In genomic region chr3:17442332-17443049, GRCh38 we compare ENCODE assay signal across 21 cellular contexts.
DNase-seq lines count a peak whose midpoint lies in the region; TF ChIP-seq lines count a peak whose summit lies in the region.
"Had no signal": no experiment of that assay in that cellular context is flagged by ENCODE, and none has a peak within 500 bp of the region (broad histone marks: within the 10 kb centered on the region; RNA-seq: fewer than 3 reads in every experiment).

No MANE protein-coding gene starts in this region.

- H3K9me2 ChIP-seq in Karpas-422 (replicated peaks; ENCODE audit: insufficient read depth, low read length), result no peaks in the 10 kb centered on the region

- H3K27me3 ChIP-seq in Karpas-422 (ENCODE audit: low read length) (no peaks in the 10 kb centered on the region), brain microvascular endothelial cell (replicated peaks) (no peaks in the 10 kb centered on the region), right atrium auricular region (no peaks in the 10 kb centered on the region)
- H3K27me3 ChIP-seq: left lung, MG63, neural progenitor cell, Peyer's patch had no signal

- DNase-seq in Karpas-422 (peak; percentile 52), brain microvascular endothelial cell (peak; percentile 61), left kidney (ENCODE audit: low read depth, low spot score) (peak; percentile 2), ACHN (no peak), right atrium auricular region (ENCODE audit: low spot score) (no peak)
- DNase-seq in stimulated activated CD4-positive, alpha-beta T cell treated with anti-CD3 and anti-CD28 coated beads, Interleukin-1b, Interleukin-23, amount 100 ng/mL, for 48 hours, result no peak
- DNase-seq in effector CD4-positive, alpha-beta T cell, result no peak
- DNase-seq: activated CD4-positive, alpha-beta T cell treated with anti-CD3 and anti-CD28 coated beads, Interleukin-2, amount 50 U/mL, for 4 hours; activated CD8-positive, alpha-beta memory T cell treated with anti-CD3 and anti-CD28 coated beads, Interleukin-2, amount 50 U/mL, for 4 hours; activated naive CD8-positive, alpha-beta T cell treated with anti-CD3 and anti-CD28 coated beads for 36 hours; DMS53; head of caudate nucleus; left lung; MG63; NCI-H146; NCI-H524; Peyer's patch; psoas muscle; stimulated activated CD4-positive, alpha-beta T cell treated with anti-CD3 and anti-CD28 coated beads, Interleukin-4, amount 100 ng/mL, for 1 hour; stimulated activated naive CD4-positive, alpha-beta T cell had no signal

- H2AFZ ChIP-seq in Karpas-422 (ENCODE audit: low read length), result no peak overlapping the region
- H2AFZ ChIP-seq: neural progenitor cell had no signal

- H4K20me1 ChIP-seq in Karpas-422 (ENCODE audit: insufficient read depth, low read depth, low read length), result no peaks in the 10 kb centered on the region

- in situ Hi-C loops in brain microvascular endothelial cell (cut with HindIII; ENCODE audit: low pct_ligation_motif_present, low sequenced_read_pairs) (no loop called here), ACHN (cut with HindIII; ENCODE audit: low pct_ligation_motif_present, low pct_unique_long_range_greater_than_20kb, low sequenced_read_pairs) (no loop called here)

- H3K4me3 ChIP-seq in Karpas-422 (ENCODE audit: low read length) (no peak overlapping the region), brain microvascular endothelial cell (ENCODE audit: low read depth, low read length) (no peak overlapping the region), right atrium auricular region (no peak overlapping the region)
- H3K4me3 ChIP-seq: left lung, MG63, neural progenitor cell, Peyer's patch, psoas muscle had no signal

- H3K4me1 ChIP-seq in Karpas-422 (ENCODE audit: low read length) (peaks cover 33% of the 10 kb centered on the region), right atrium auricular region (no peaks in the 10 kb centered on the region)
- H3K4me1 ChIP-seq: left lung, neural progenitor cell, Peyer's patch, psoas muscle had no signal

- no peak overlapping the region for H3K9ac ChIP-seq in Karpas-422 (ENCODE audit: low read length)
- H3K9ac ChIP-seq: neural progenitor cell had no signal

- H3K27ac ChIP-seq in Karpas-422 (ENCODE audit: low read length), result peak overlapping the region; percentile 68
- H3K27ac ChIP-seq in brain microvascular endothelial cell, result no peak overlapping the region
- no peak overlapping the region for H3K27ac ChIP-seq in right atrium auricular region
- H3K27ac ChIP-seq: left lung, neural progenitor cell, Peyer's patch, psoas muscle had no signal

- H3K79me2 ChIP-seq in Karpas-422 (ENCODE audit: low read length), result peaks cover 29% of the 10 kb centered on the region

- H3K36me3 ChIP-seq in Karpas-422 (ENCODE audit: insufficient read depth, low read length) (peaks cover 14% of the 10 kb centered on the region), brain microvascular endothelial cell (replicated peaks) (no peaks in the 10 kb centered on the region), right atrium auricular region (no peaks in the 10 kb centered on the region)
- H3K36me3 ChIP-seq: left lung, MG63, neural progenitor cell, Peyer's patch had no signal

- H3K4me2 ChIP-seq in Karpas-422 (ENCODE audit: low read depth, low read length, poor library complexity, severe bottlenecking), result peak overlapping the region; percentile 10
- H3K4me2 ChIP-seq: neural progenitor cell had no signal

- H3K9me3 ChIP-seq in Karpas-422 (ENCODE audit: low read length) (peaks cover 7% of the 10 kb centered on the region; the same call in 1 of the 2 replicates), right atrium auricular region (no peaks in the 10 kb centered on the region)
- H3K9me3 ChIP-seq: left lung, MG63, Peyer's patch, psoas muscle had no signal

- TF ChIP-seq CTCF in brain microvascular endothelial cell (IDR thresholded peaks at IDR 0.05; ENCODE audit: low read depth, low read length, missing control alignments), result no peak
- no peak for TF ChIP-seq CTCF in right atrium auricular region (IDR thresholded peaks at IDR 0.05)

Comparison
In these comparisons a context has a peak if more than half of its experiments do, and no peak if none do; other contexts are left out.
1. DNase-seq: peak in Karpas-422 (single experiment), brain microvascular endothelial cell (single experiment) and left kidney (single experiment); none in stimulated activated CD4-positive, alpha-beta T cell treated with anti-CD3 and anti-CD28 coated beads, Interleukin-1b, Interleukin-23, amount 100 ng/mL, for 48 hours (single experiment), effector CD4-positive, alpha-beta T cell (single experiment), ACHN (single experiment) and right atrium auricular region (single experiment).